In the genomic region with DNA sequence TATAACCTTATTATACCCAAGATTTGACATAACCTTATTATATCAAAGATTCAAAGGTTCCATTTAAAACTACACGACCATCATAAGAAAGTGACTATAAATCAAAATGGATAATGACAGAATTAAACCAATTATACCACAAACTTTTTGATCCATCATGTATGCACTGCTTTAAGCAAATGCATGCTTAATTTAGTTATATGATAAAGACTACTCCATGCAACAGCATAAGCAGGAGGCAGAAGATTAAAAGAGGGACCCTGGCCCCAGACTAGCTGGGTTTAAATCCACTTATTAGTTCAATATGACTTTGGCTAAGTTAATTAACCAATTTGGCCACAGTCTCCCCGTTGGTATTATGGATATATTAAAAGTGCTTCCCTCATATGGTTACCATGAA, we compare ENCODE assay signal across 21 cellular contexts. TPM values are rescaled to one million over a fixed set of nuclear protein-coding genes. Genes with fewer than 3 reads are reported as not detected.
DNase-seq lines count a peak whose midpoint lies in the region; ATAC-seq, FAIRE-seq and TF ChIP-seq lines count a peak whose summit lies in the region.
"Had no signal": no experiment of that assay in that cellular context is flagged by ENCODE, and none has a peak within 500 bp of the region (broad histone marks: within the 10 kb centered on the region; RNA-seq: fewer than 3 reads in every experiment).

No MANE protein-coding gene starts in this region.

- DNase-seq in BE2C (peak; percentile 82), PC-3 (no peak), urothelium cell line (ENCODE audit: low spot score) (no peak), NCI-H2029 (lab: John Stamatoyannopoulos, UW) (no peak)
- DNase-seq: AML-193; Caco-2; CD4-positive, CD25-positive, alpha-beta regulatory T cell; DMS79 treated with DMSO at 0.1 percent for 48 hours; GM23248; KBM-7; NCI-H1092 treated with DMSO at 0.1 percent for 48 hours; NCI-H1436 treated with DMSO at 0.1 percent for 48 hours; NCI-H2081; NCI-H345; NCI-H774; Right ventricle myocardium superior had no signal

- H3K27me3 ChIP-seq in BE2C (no peaks in the 10 kb centered on the region), PC-3 (ENCODE audit: low read length) (no peaks in the 10 kb centered on the region), neural cell (ENCODE audit: insufficient read depth, low read depth, low read length) (no peaks in the 10 kb centered on the region), gastroesophageal sphincter (no peaks in the 10 kb centered on the region)

- H3F3A ChIP-seq in PC-3 (ENCODE audit: low read length, unreplicated experiment) (no peaks in the 10 kb centered on the region), neural cell (ENCODE audit: insufficient read depth, low read length, poor library complexity, severe bottlenecking) (peaks cover 10% of the 10 kb centered on the region)

- no peaks in the 10 kb centered on the region for H3K27me3 Mint-ChIP-seq in brain

- H3K9me3 ChIP-seq in BE2C (no peaks in the 10 kb centered on the region), PC-3 (ENCODE audit: low read length) (no peaks in the 10 kb centered on the region), neural cell (ENCODE audit: low read length) (no peaks in the 10 kb centered on the region), gastroesophageal sphincter (no peaks in the 10 kb centered on the region)
- H3K9me3 ChIP-seq: Caco-2, HAP-1 had no signal

- CTCF ChIA-PET in PC-3 (lab: Charles Lee) = no interaction called here

- H3K9me2 ChIP-seq in PC-3 (replicated peaks; ENCODE audit: low read length) (no peaks in the 10 kb centered on the region), neural cell (ENCODE audit: insufficient read depth, low read length) (no peaks in the 10 kb centered on the region)

- no peak for TF ChIP-seq EP300 in neural cell (conservative IDR thresholded peaks at IDR 0.05; ENCODE audit: poor library complexity, severe bottlenecking)
- no peak for TF ChIP-seq EP300 in gastroesophageal sphincter (IDR thresholded peaks at IDR 0.05)

- no peak overlapping the region for H3K27ac ChIP-seq in PC-3 (ENCODE audit: low read length)
- no peak overlapping the region for H3K27ac ChIP-seq in neural cell (ENCODE audit: low read length)
- no peak overlapping the region for H3K27ac ChIP-seq in gastroesophageal sphincter
- H3K27ac ChIP-seq: GM23248 had no signal

- no peak for FAIRE-seq in urothelium cell line (lab: Jason Lieb, UNC)
- FAIRE-seq: GM12878 had no signal

- H3K36me3 ChIP-seq in BE2C = no peaks in the 10 kb centered on the region
- 0 out of 2 replicates have a peak, but pooled peaks cover 6% of the 10 kb centered on the region for H3K36me3 ChIP-seq in PC-3 (ENCODE audit: low read depth, low read length)
- H3K36me3 ChIP-seq in neural cell (ENCODE audit: insufficient read depth, low read length) = no peaks in the 10 kb centered on the region
- no peaks in the 10 kb centered on the region for H3K36me3 ChIP-seq in gastroesophageal sphincter
- H3K36me3 ChIP-seq: HAP-1 had no signal

- H3K4me1 ChIP-seq in BE2C = peaks cover 44% of the 10 kb centered on the region
- H3K4me1 ChIP-seq in PC-3 (ENCODE audit: insufficient read depth, low read length) = peaks cover 43% of the 10 kb centered on the region
- H3K4me1 ChIP-seq in gastroesophageal sphincter = peaks cover 0 to 50% (median 0%) of the 10 kb centered on the region in 3 donors

- WGBS in gastroesophageal sphincter (ENCODE audit: low coverage in 1 of 2), 2 donors = 73 to 77% methylated on average over 1 to 2 of the region's 2 CpGs

- no peak for TF ChIP-seq POLR2A in gastroesophageal sphincter (IDR thresholded peaks at IDR 0.05)

- H3K9ac ChIP-seq in PC-3 (ENCODE audit: low read length) (no peak overlapping the region), neural cell (ENCODE audit: low read length) (no peak overlapping the region)
- H3K9ac ChIP-seq: GM23248 had no signal

- H3K9me3 Mint-ChIP-seq in brain = no peaks in the 10 kb centered on the region

- intact Hi-C loops in PC-3 (cut with micrococcal nuclease) = no loop called here

- no TSS peak for BruUV-seq in PC-3 (replicated peaks; lab: Mats Ljungman, UMichigan)

- ATAC-seq in PC-3 (no peak), gastroesophageal sphincter (no peak)
- ATAC-seq: GM12878 had no signal

- POLR2A ChIA-PET in PC-3 (lab: Charles Lee; ENCODE audit: unreplicated experiment) = no interaction called here

- H3K79me2 ChIP-seq in PC-3 (ENCODE audit: low read length) = peaks cover 98% of the 10 kb centered on the region
- peaks cover 99% of the 10 kb centered on the region for H3K79me2 ChIP-seq in neural cell (replicated peaks; ENCODE audit: insufficient read depth, low read length)

- no peak for TF ChIP-seq RAD21 in neural cell (conservative IDR thresholded peaks at IDR 0.05)

- H3K27ac Mint-ChIP-seq in brain = peak overlapping the region in 4 of 5 experiments; percentile 82 to 94 (median 90)

- H2AFZ ChIP-seq in PC-3 (ENCODE audit: low read length) = no peak overlapping the region
- no peak overlapping the region for H2AFZ ChIP-seq in neural cell (ENCODE audit: low read depth, low read length)
- H2AFZ ChIP-seq: GM23248 had no signal

- H3K4me1 Mint-ChIP-seq in brain = peaks cover 97% of the 10 kb centered on the region
- H3K4me1 Mint-ChIP-seq: CD4-positive, CD25-positive, alpha-beta regulatory T cell had no signal

- TF ChIP-seq CTCF in BE2C (IDR thresholded peaks at IDR 0.05; ENCODE audit: low read depth, low read length) (no peak), PC-3 (conservative IDR thresholded peaks at IDR 0.05; ENCODE audit: low read depth, low read length) (no peak), brain (conservative IDR thresholded peaks at IDR 0.05) (no peak), neural cell (IDR thresholded peaks at IDR 0.05; ENCODE audit: poor library complexity, severe bottlenecking) (no peak), gastroesophageal sphincter (IDR thresholded peaks at IDR 0.05) (no peak)

- peaks cover 25% of the 10 kb centered on the region; the same call in 1 of the 2 replicates for H4K20me1 ChIP-seq in PC-3 (ENCODE audit: low read length)
- H4K20me1 ChIP-seq in neural cell (ENCODE audit: insufficient read depth) = no peaks in the 10 kb centered on the region

- H3K4me2 ChIP-seq in PC-3 (ENCODE audit: low read length) (peak overlapping the region; percentile 74), neural cell (ENCODE audit: low read length) (peak overlapping the region; percentile 6)

- no peak overlapping the region for H3K4me3 ChIP-seq in BE2C (ENCODE audit: low read depth, low read length)
- no peak overlapping the region for H3K4me3 ChIP-seq in PC-3 (ENCODE audit: low read length)
- H3K4me3 ChIP-seq in neural cell (ENCODE audit: low read length) = peak overlapping the region; percentile 22
- H3K4me3 ChIP-seq in gastroesophageal sphincter = no peak overlapping the region
- H3K4me3 ChIP-seq: GM12878, GM23248, HAP-1 had no signal

- H3K36me3 Mint-ChIP-seq in brain = peaks cover 6% of the 10 kb centered on the region
- H3K36me3 Mint-ChIP-seq: CD4-positive, CD25-positive, alpha-beta regulatory T cell had no signal

- peak overlapping the region; percentile 0 to 81 (median 71) for H3K4me3 Mint-ChIP-seq in brain
- H3K4me3 Mint-ChIP-seq: CD4-positive, CD25-positive, alpha-beta regulatory T cell had no signal

TF ChIP-seq in neural cell, 6 proteins besides CTCF, POLR2A, EP300 and RAD21:
- TF ChIP-seq SMC3 (conservative IDR thresholded peaks at IDR 0.05; ENCODE audit: poor library complexity) (no peak), MXI1 (conservative IDR thresholded peaks at IDR 0.05; ENCODE audit: poor library complexity, severe bottlenecking) (no peak), TAF1 (IDR thresholded peaks at IDR 0.05; ENCODE audit: low read depth) (no peak), POLR2AphosphoS5 (IDR thresholded peaks at IDR 0.05) (no peak), EZH2 (IDR thresholded peaks at IDR 0.05; ENCODE audit: borderline replicate concordance, insufficient read depth, low read length, poor library complexity, severe bottlenecking) (no peak)
- TF ChIP-seq, protein P1, sequence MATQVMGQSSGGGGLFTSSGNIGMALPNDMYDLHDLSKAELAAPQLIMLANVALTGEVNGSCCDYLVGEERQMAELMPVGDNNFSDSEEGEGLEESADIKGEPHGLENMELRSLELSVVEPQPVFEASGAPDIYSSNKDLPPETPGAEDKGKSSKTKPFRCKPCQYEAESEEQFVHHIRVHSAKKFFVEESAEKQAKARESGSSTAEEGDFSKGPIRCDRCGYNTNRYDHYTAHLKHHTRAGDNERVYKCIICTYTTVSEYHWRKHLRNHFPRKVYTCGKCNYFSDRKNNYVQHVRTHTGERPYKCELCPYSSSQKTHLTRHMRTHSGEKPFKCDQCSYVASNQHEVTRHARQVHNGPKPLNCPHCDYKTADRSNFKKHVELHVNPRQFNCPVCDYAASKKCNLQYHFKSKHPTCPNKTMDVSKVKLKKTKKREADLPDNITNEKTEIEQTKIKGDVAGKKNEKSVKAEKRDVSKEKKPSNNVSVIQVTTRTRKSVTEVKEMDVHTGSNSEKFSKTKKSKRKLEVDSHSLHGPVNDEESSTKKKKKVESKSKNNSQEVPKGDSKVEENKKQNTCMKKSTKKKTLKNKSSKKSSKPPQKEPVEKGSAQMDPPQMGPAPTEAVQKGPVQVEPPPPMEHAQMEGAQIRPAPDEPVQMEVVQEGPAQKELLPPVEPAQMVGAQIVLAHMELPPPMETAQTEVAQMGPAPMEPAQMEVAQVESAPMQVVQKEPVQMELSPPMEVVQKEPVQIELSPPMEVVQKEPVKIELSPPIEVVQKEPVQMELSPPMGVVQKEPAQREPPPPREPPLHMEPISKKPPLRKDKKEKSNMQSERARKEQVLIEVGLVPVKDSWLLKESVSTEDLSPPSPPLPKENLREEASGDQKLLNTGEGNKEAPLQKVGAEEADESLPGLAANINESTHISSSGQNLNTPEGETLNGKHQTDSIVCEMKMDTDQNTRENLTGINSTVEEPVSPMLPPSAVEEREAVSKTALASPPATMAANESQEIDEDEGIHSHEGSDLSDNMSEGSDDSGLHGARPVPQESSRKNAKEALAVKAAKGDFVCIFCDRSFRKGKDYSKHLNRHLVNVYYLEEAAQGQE (IDR thresholded peaks at IDR 0.05; ENCODE audit: borderline replicate concordance) = no peak

RNA-seq across cellular contexts. Expression of a gene that starts 11.4 kb away (rescaled TPM):
- 15.5 TPM for polyA plus RNA-seq in BE2C (2012; ENCODE audit: insufficient read depth, insufficient read length, low read depth)
- total RNA-seq in PC-3 (2014; rRNA removed) = 16.4 and 17.5 TPM in 2 replicates
- polyA plus RNA-seq in brain (ENCODE audit: insufficient read depth, low read depth, low replicate concordance) = 7.3 TPM
- polyA plus RNA-seq in neural cell = 52.0 and 53.1 TPM in 2 replicates
- polyA minus RNA-seq in neural cell = 103 and 111 TPM in 2 replicates
- 10 to 100 TPM; 13.7 to 39.7 (median 20.5) TPM for total RNA-seq in gastroesophageal sphincter

RNA-seq across cellular contexts. Expression of a gene that starts 43.8 kb away (rescaled TPM):
- polyA plus RNA-seq in BE2C (2012; ENCODE audit: insufficient read depth, insufficient read length, low read depth) = 108 TPM
- total RNA-seq in PC-3 (2014; rRNA removed) = 31.8 and 44.3 TPM in 2 replicates
- 10.1 TPM for polyA plus RNA-seq in brain (ENCODE audit: insufficient read depth, low read depth, low replicate concordance)
- polyA plus RNA-seq in neural cell = 943 and 967 TPM in 2 replicates
- polyA minus RNA-seq in neural cell = 251 and 267 TPM in 2 replicates
- total RNA-seq in gastroesophageal sphincter = 100 to 1,000 TPM in 2 of 4 donors, 10 to 100 TPM in 2; 25.5 to 140 (median 73.5) TPM
